ENCODE assay signal across 1 cellular context in genomic region chr16:22078656-22079055, GRCh38.
TF ChIP-seq lines count a peak whose summit lies in the region.

No MANE protein-coding gene starts in this region.

TF ChIP-seq in K562, 482 proteins besides CTCF, POLR2A, EP300 and RAD21 (continued from another document):
- TF ChIP-seq ZHX1 (conservative IDR thresholded peaks at IDR 0.05; ENCODE audit: low read length) (no peak), MNT (conservative IDR thresholded peaks at IDR 0.05) (no peak), MAFF (IDR thresholded peaks at IDR 0.05; ENCODE audit: low read length) (peak; percentile 37; the same call in 1 of the 2 replicates), ZBTB40 (IDR thresholded peaks at IDR 0.05) (no peak), ZBTB40 (CRISPR knock-in tag; IDR thresholded peaks at IDR 0.05) (no peak), BRF2 (IDR thresholded peaks at IDR 0.05; ENCODE audit: borderline replicate concordance, insufficient read depth, insufficient read length) (no peak), MAFG (tag; conservative IDR thresholded peaks at IDR 0.05) (peak; percentile 29; the same call in 1 of the 2 replicates), CEBPG (CRISPR knock-in tag; IDR thresholded peaks at IDR 0.05) (no peak), CEBPG (tag; conservative IDR thresholded peaks at IDR 0.05 in 1 of 2, IDR thresholded peaks at IDR 0.05 in 1 of 2) (no peak), ZNF316 (IDR thresholded peaks at IDR 0.05) (peak; percentile 76), NUFIP1 (IDR thresholded peaks at IDR 0.05; ENCODE audit: partially characterized antibody) (no peak), ZNF175 (CRISPR knock-in tag; IDR thresholded peaks at IDR 0.05; ENCODE audit: low read depth) (no peak), SIN3B (IDR thresholded peaks at IDR 0.05; ENCODE audit: low read depth) (no peak), C11orf30 (IDR thresholded peaks at IDR 0.05; ENCODE audit: low read depth) (peak; percentile 42; the same call in 1 of the 2 replicates), TEAD1 (CRISPR knock-in tag; IDR thresholded peaks at IDR 0.05) (no peak), ZNF76 (CRISPR knock-in tag; IDR thresholded peaks at IDR 0.05; ENCODE audit: borderline replicate concordance) (no peak), POLR3A (IDR thresholded peaks at IDR 0.05; ENCODE audit: borderline replicate concordance, extremely low read depth, insufficient read depth, insufficient read length) (no peak), RNF2 (IDR thresholded peaks at IDR 0.05) (no peak), SMC3 (conservative IDR thresholded peaks at IDR 0.05; ENCODE audit: insufficient read depth, low read depth, low read length) (no peak), YY1 (IDR thresholded peaks at IDR 0.05; ENCODE audit: borderline replicate concordance in 1 of 3, control insufficient read depth in 1 of 3, extremely low read depth in 1 of 3, insufficient read depth in 3 of 3, insufficient read length in 1 of 3, insufficient replicate concordance in 2 of 3, low read depth in 1 of 3, low read length in 2 of 3) (no peak)
